Comparison of ENCODE assay signal across 28 cellular contexts in the genomic region with DNA sequence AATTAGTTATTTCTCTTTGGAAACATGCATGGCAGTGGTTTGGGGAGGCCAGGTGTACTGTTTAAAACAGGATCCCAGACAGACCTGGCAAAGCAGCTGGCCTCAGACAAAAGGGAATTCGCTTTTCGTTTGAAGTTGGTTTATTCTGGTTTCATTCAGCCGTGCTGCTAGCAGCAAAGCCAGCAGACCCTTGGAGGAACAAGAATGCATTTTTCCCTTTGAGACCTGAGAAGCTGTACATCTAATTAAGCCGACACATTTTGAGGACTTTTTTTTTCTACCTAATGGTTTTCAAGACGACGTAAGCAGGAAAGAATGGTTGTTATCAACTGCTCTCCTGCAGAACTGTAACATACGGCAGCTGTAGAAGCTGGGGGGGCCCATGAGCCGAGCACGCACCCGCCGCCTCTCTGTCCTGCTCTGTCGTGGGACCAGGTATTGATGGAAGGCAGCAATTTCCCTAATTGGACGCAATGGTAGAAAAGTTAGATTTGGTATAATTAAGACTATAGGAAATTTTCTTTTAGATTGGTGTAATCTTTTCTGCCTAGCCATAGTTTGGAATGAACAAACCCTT. TPM values are rescaled to one million over a fixed set of nuclear protein-coding genes. Genes with fewer than 3 reads are reported as not detected.
A peak's percentile ranks its signal among the peaks of the same experiment; 100 is the strongest.
DNase-seq lines count a peak whose midpoint lies in the region; ATAC-seq and TF ChIP-seq lines count a peak whose summit lies in the region.
"Had no signal": no experiment of that assay in that cellular context is flagged by ENCODE, and none has a peak within 500 bp of the region (broad histone marks: within the 10 kb centered on the region; RNA-seq: fewer than 3 reads in every experiment).

No MANE protein-coding gene starts in this region.

- TF ChIP-seq CTCF in cardiac muscle cell (IDR thresholded peaks at IDR 0.05; ENCODE audit: low read depth, low read length) (no peak), heart right ventricle (IDR thresholded peaks at IDR 0.05) (no peak), mucosa of descending colon (IDR thresholded peaks at IDR 0.05) (no peak)

- no peak for ATAC-seq in heart right ventricle
- no peak for ATAC-seq in mucosa of descending colon
- ATAC-seq: A549; activated naive CD4-positive, alpha-beta T cell treated with anti-CD3 and anti-CD28 coated beads, Interleukin-2, amount 50 U/mL, for 72 hours; foreskin keratinocyte; stimulated activated naive CD8-positive, alpha-beta T cell treated with anti-CD3 and anti-CD28 coated beads, Interleukin-15, Interleukin-2, amounts not matched to agents 100 U/mL and 50 U/mL, for 24 hours had no signal

- H3K27ac ChIP-seq in cardiac muscle cell (peak overlapping the region; percentile 41), heart right ventricle (no peak overlapping the region)
- H3K27ac ChIP-seq: A549, ascending aorta, foreskin keratinocyte, hepatocyte, left ventricle myocardium inferior, RWPE1, tibial nerve had no signal

- DNase-seq in cardiac muscle cell (ENCODE audit: low read depth in 1 of 2, low spot score in 1 of 2) (no peak), heart right ventricle (no peak), NCI-H345 (lab: John Stamatoyannopoulos, UW) (peak; percentile 67), iPS-NIHi7 (ENCODE audit: extremely low spot score) (peak; percentile 7), mucosa of descending colon (no peak), NCI-H446 (lab: John Stamatoyannopoulos, UW) (no peak)
- no peak for DNase-seq in effector CD4-positive, alpha-beta T cell
- DNase-seq in stimulated activated CD4-positive, alpha-beta T cell treated with anti-CD3 and anti-CD28 coated beads, Interleukin-2, amount 100 ng/mL, for 48 hours, result no peak
- DNase-seq: activated CD4-positive, alpha-beta T cell treated with anti-CD3 and anti-CD28 coated beads for 48 hours; BE2C; Caco-2; erythroblast; foreskin keratinocyte; GOT3; left ventricle myocardium inferior; NCI-H1105 treated with DMSO at 0.1 percent for 48 hours; NCI-H524; SK-N-SH; stimulated activated CD4-positive, alpha-beta T cell treated with anti-CD3 and anti-CD28 coated beads, Interleukin-4, amount 100 ng/mL, for 1 hour; stimulated activated naive CD8-positive, alpha-beta T cell treated with anti-CD3 and anti-CD28 coated beads, Interleukin-15, Interleukin-2, amounts not matched to agents 100 U/mL and 50 U/mL, for 24 hours; T-helper 2 cell had no signal

- no peak overlapping the region for H3K4me3 ChIP-seq in cardiac muscle cell
- no peak overlapping the region for H3K4me3 ChIP-seq in heart right ventricle
- H3K4me3 ChIP-seq in mucosa of descending colon, result no peak overlapping the region
- H3K4me3 ChIP-seq: A549, ascending aorta, hepatocyte, left ventricle myocardium inferior, tibial nerve had no signal

- H3K4me1 ChIP-seq in cardiac muscle cell (ENCODE audit: low read depth), result peaks cover 30% of the 10 kb centered on the region
- no peaks in the 10 kb centered on the region for H3K4me1 ChIP-seq in heart right ventricle
- no peaks in the 10 kb centered on the region for H3K4me1 ChIP-seq in mucosa of descending colon (ENCODE audit: low read depth)
- H3K4me1 ChIP-seq: A549, ascending aorta, BE2C, Caco-2, foreskin keratinocyte, left ventricle myocardium inferior, tibial nerve had no signal

- H3K36me3 ChIP-seq in cardiac muscle cell (no peaks in the 10 kb centered on the region), heart right ventricle (no peaks in the 10 kb centered on the region), mucosa of descending colon (ENCODE audit: low read depth) (no peaks in the 10 kb centered on the region)
- H3K36me3 ChIP-seq: ascending aorta, BE2C, left ventricle myocardium inferior, tibial nerve had no signal

- H3K9me3 ChIP-seq in cardiac muscle cell (ENCODE audit: low read depth), result no peaks in the 10 kb centered on the region
- H3K9me3 ChIP-seq in heart right ventricle, result no peaks in the 10 kb centered on the region
- H3K9me3 ChIP-seq in mucosa of descending colon, result no peaks in the 10 kb centered on the region
- H3K9me3 ChIP-seq: A549, ascending aorta, BE2C, Caco-2, left ventricle myocardium inferior, SK-N-SH, tibial nerve had no signal

- intact Hi-C loops in heart right ventricle (cut with DNase I), result no loop called here
- intact Hi-C loops in mucosa of descending colon (cut with DNase I, micrococcal nuclease), result no loop called here

- H3K27me3 ChIP-seq in cardiac muscle cell (no peaks in the 10 kb centered on the region), heart right ventricle (peaks cover 0 to 63% (median 44%) of the 10 kb centered on the region in 7 donors)
- H3K27me3 ChIP-seq: ascending aorta, foreskin keratinocyte, hepatocyte, tibial nerve had no signal

- 55 to 64% methylated on average over 13 of the region's 13 CpGs for WGBS in heart right ventricle, 2 donors

RNA-seq across cellular contexts. Expression of gene PLEKHG4B, which starts 13.6 kb away (rescaled TPM):
- total RNA-seq in cardiac muscle cell (15.0 and 20.1 TPM in 2 replicates), heart right ventricle (under 1 TPM in 3 of 10 donors, not detected in 7; 0.02 to 0.14 (median 0.07) TPM), mucosa of descending colon (1 to 10 TPM in 1 of 3 donors, under 1 TPM in 2; 0.09 to 3.0 (median 0.36) TPM)
- polyA plus RNA-seq in cardiac muscle cell (8.1 and 9.9 TPM in 2 replicates), heart right ventricle (under 1 TPM in 1 of 2 donors, not detected in 1; under 0.01 TPM)
- total RNA-seq: activated T-helper 1 cell treated with anti-CD3 and anti-CD28 coated beads, Interleukin-12 subunit alpha, Interleukin-12 subunit beta, Interleukin-2, Interleukin-4 antibody, amounts not matched to agents 30 ng/mL and 10 ng/mL and 1 ng/mL, durations not matched to agents 14 hours and 24 hours and 36 hours; ascending aorta; foreskin keratinocyte; left ventricle myocardium inferior had no signal
- polyA plus RNA-seq: foreskin keratinocyte had no signal

Comparison
In these comparisons a context has a peak if more than half of its experiments do, and no peak if none do; other contexts are left out.
1. DNase-seq: peak in NCI-H345 (single experiment) and iPS-NIHi7 (single experiment); none in cardiac muscle cell (0 of 2), heart right ventricle (0 of 2), mucosa of descending colon (0 of 3), NCI-H446 (0 of 2), effector CD4-positive, alpha-beta T cell (single experiment) and stimulated activated CD4-positive, alpha-beta T cell treated with anti-CD3 and anti-CD28 coated beads, Interleukin-2, amount 100 ng/mL, for 48 hours (0 of 2).